Comparison of ENCODE assay signal across 8 cellular contexts in genomic region chr17:75845058-75845711, GRCh38. TPM values are rescaled to one million over a fixed set of nuclear protein-coding genes. Genes with fewer than 3 reads are reported as not detected.
DNase-seq lines count a peak whose midpoint lies in the region; ATAC-seq, FAIRE-seq and TF ChIP-seq lines count a peak whose summit lies in the region.

No MANE protein-coding gene starts in this region.

- peak overlapping the region; percentile 93 for H3K27ac Mint-ChIP-seq in Caco-2 (ENCODE audit: unreplicated experiment)

- peak overlapping the region; percentile 79 for H3K4me2 ChIP-seq in PC-9

- no peaks in the 10 kb centered on the region for H3K9me3 Mint-ChIP-seq in Caco-2 (ENCODE audit: unreplicated experiment)

- H3K27me3 ChIP-seq in Caco-2 (replicated peaks; ENCODE audit: control insufficient read depth, insufficient read depth, low read length) (no peaks in the 10 kb centered on the region), PC-9 (ENCODE audit: insufficient read depth, low read depth) (no peaks in the 10 kb centered on the region), pancreas (no peaks in the 10 kb centered on the region)

- no TSS peak for BruUV-seq in Caco-2 (replicated peaks; lab: Mats Ljungman, UMichigan)
- TSS peak; percentile 65 for BruUV-seq in PC-9 (replicated peaks; lab: Mats Ljungman, UMichigan)

- H3K4me1 ChIP-seq in Caco-2, result peaks cover 41% of the 10 kb centered on the region
- H3K4me1 ChIP-seq in PC-9 (replicated peaks; ENCODE audit: insufficient read depth), result peaks cover 51% of the 10 kb centered on the region
- peaks cover 45 to 51% (median 50%) of the 10 kb centered on the region in 3 donors for H3K4me1 ChIP-seq in pancreas

- intact Hi-C loops in Caco-2 (cut with micrococcal nuclease; ENCODE audit: unreplicated experiment) (no loop called here), PC-9 (cut with micrococcal nuclease; ENCODE audit: unreplicated experiment) (loop anchor here (1.0 to 5.0 kb wide), 5 partner anchors 10 to 137 kb away; partner anchors contain the start of genes TRIM47, UNK and WBP2), pancreas (cut with DNase I) (no loop called here)

- H3F3A ChIP-seq in PC-9 (ENCODE audit: insufficient read depth, low read depth), result peaks cover 30% of the 10 kb centered on the region

- no peaks in the 10 kb centered on the region for H3K9me2 ChIP-seq in PC-9 (ENCODE audit: insufficient read depth)

- no peak overlapping the region for H2AFZ ChIP-seq in PC-9

- peaks cover 26% of the 10 kb centered on the region for H3K4me1 Mint-ChIP-seq in Caco-2 (ENCODE audit: low read depth, unreplicated experiment)

- H3K27ac ChIP-seq in PC-9 (peak overlapping the region; percentile 96), pancreas (peak overlapping the region; percentile 89 to 95 (median 92))

- no peaks in the 10 kb centered on the region for H3K79me2 ChIP-seq in PC-9 (ENCODE audit: low read depth)

- ATAC-seq in GM19328 (IDR thresholded peaks at IDR 0.05; ENCODE audit: unreplicated experiment), result peak; percentile 68
- ATAC-seq in HG03457 (IDR thresholded peaks at IDR 0.05; ENCODE audit: unreplicated experiment), result peak; percentile 55
- ATAC-seq in pancreas, result peak; percentile 74 to 81 (median 79)

- H3K4me3 ChIP-seq in Caco-2 (ENCODE audit: low read depth, low read length) (no peak overlapping the region), PC-9 (peak overlapping the region; percentile 40; the same call in 1 of the 2 replicates), pancreas (peak overlapping the region in 1 of 4 donors; percentile 33)

- POLR2A ChIA-PET in Caco-2 (lab: Charles Lee) (interaction anchor here (2.5 to 3.7 kb wide), 2 partner anchors 10 to 65 kb away, joined by 15 to 30 read pairs; partner anchors contain the start of gene WBP2), PC-9 (lab: Charles Lee; ENCODE audit: unreplicated experiment) (interaction anchor here (0.5 to 2.4 kb wide), 14 partner anchors 10 to 510 kb away, joined by 3 to 24 read pairs (median 6); partner anchors contain the start of gene WBP2)

- no peak for FAIRE-seq in pancreas (lab: Jason Lieb, UNC)

- H3K9me3 ChIP-seq in Caco-2, result no peaks in the 10 kb centered on the region
- H3K9me3 ChIP-seq in PC-9 (ENCODE audit: insufficient read depth, low read depth), result no peaks in the 10 kb centered on the region
- no peaks in the 10 kb centered on the region for H3K9me3 ChIP-seq in pancreas

- peaks cover 27% of the 10 kb centered on the region for H3K36me3 Mint-ChIP-seq in Caco-2 (ENCODE audit: insufficient read depth, unreplicated experiment)

- H3K36me3 ChIP-seq in Caco-2 (ENCODE audit: control insufficient read depth, insufficient read depth, low read length) (peaks cover 8% of the 10 kb centered on the region), PC-9 (ENCODE audit: low read depth) (peaks cover 15% of the 10 kb centered on the region; the same call in 1 of the 2 replicates), pancreas (peaks cover 0 to 33% (median 9%) of the 10 kb centered on the region in 3 donors)

- CTCF ChIA-PET in Caco-2 (lab: Charles Lee), result interaction anchor here (0.5 to 2.8 kb wide), 7 partner anchors 10 to 166 kb away, joined by 3 to 34 read pairs (median 4); partner anchors contain the start of gene WBP2
- CTCF ChIA-PET in PC-9 (lab: Charles Lee), result interaction anchor here (0.6 to 1.9 kb wide), 9 partner anchors 10 to 80 kb away, joined by 3 to 17 read pairs (median 5); partner anchors contain the start of genes GALK1, TRIM65 and WBP2

- H4K20me1 ChIP-seq in PC-9 (ENCODE audit: insufficient read depth), result no peaks in the 10 kb centered on the region

- H3K4me3 Mint-ChIP-seq in Caco-2 (ENCODE audit: unreplicated experiment), result no peak overlapping the region

- peak; percentile 85 to 89 for DNase-seq in Caco-2
- peak; percentile 89 to 93 for DNase-seq in PC-9
- DNase-seq in activated naive CD4-positive, alpha-beta T cell treated with Interleukin-2 at 50 U/mL for 16 hours, result peak; percentile 69
- DNase-seq in globus pallidus (ENCODE audit: low spot score), result peak; percentile 65
- DNase-seq in pancreas, result peak; percentile 91 to 98 (median 96)
- no peak for DNase-seq in COLO829 (ENCODE audit: low spot score)

- TF ChIP-seq CTCF in Caco-2 (IDR thresholded peaks at IDR 0.05; ENCODE audit: insufficient read depth in 1 of 2, low read depth in 1 of 2, low read length in 1 of 2, severe bottlenecking in 1 of 2, unreplicated experiment in 1 of 2) (peak; percentile 72 to 86), PC-9 (conservative IDR thresholded peaks at IDR 0.05) (peak; percentile 92), pancreas (IDR thresholded peaks at IDR 0.05) (peak; percentile 86 to 95 (median 92))

- WGBS in pancreas, 2 donors, result 12 to 16% methylated on average over 21 of the region's 21 CpGs

- H3K27me3 Mint-ChIP-seq in Caco-2 (ENCODE audit: insufficient read depth, unreplicated experiment), result no peaks in the 10 kb centered on the region

RNA-seq across cellular contexts. Expression of gene UNC13D, which starts 1.0 kb away (rescaled TPM):
- total RNA-seq in Caco-2 (2022) (5.5 and 9.0 TPM in 2 replicates), PC-9 (2021) (94.4 and 108 TPM in 2 replicates), pancreas (10 to 100 TPM in 3 of 6 donors, 1 to 10 TPM in 3; 4.7 to 23.6 (median 10.0) TPM)
- polyA plus RNA-seq in pancreas, result 10 to 100 TPM; 17.9 to 29.0 TPM

RNA-seq across cellular contexts. Expression of gene WBP2, which starts 9.9 kb away (rescaled TPM):
- total RNA-seq in Caco-2 (2022) (66.6 and 72.3 TPM in 2 replicates), PC-9 (2021) (114 and 159 TPM in 2 replicates), pancreas (10 to 100 TPM; 56.0 to 83.5 (median 62.9) TPM)
- polyA plus RNA-seq in pancreas, result 100 to 1,000 TPM in 1 of 2 donors, 10 to 100 TPM in 1; 95.0 to 106 TPM

RNA-seq across cellular contexts. Expression of gene TRIM47, which starts 33.2 kb away (rescaled TPM):
- total RNA-seq in Caco-2 (2022) (2.0 and 2.5 TPM in 2 replicates), PC-9 (2021) (46.1 and 48.3 TPM in 2 replicates), pancreas (10 to 100 TPM in 4 of 6 donors, 1 to 10 TPM in 2; 4.2 to 58.2 (median 17.6) TPM)
- polyA plus RNA-seq in pancreas, result 10 to 100 TPM; 34.1 to 35.9 TPM

RNA-seq across cellular contexts. Expression of gene TRIM65, which starts 51.6 kb away (rescaled TPM):
- 23.1 and 25.2 TPM in 2 replicates for total RNA-seq in Caco-2 (2022)
- total RNA-seq in PC-9 (2021), result 21.1 and 27.1 TPM in 2 replicates
- 10 to 100 TPM in 3 of 6 donors, 1 to 10 TPM in 3; 8.2 to 13.1 (median 10.3) TPM for total RNA-seq in pancreas
- 10 to 100 TPM in 1 of 2 donors, 1 to 10 TPM in 1; 9.8 to 12.5 TPM for polyA plus RNA-seq in pancreas

RNA-seq across cellular contexts. Expression of gene MRPL38, which starts 59.5 kb away (rescaled TPM):
- total RNA-seq in Caco-2 (2022) (157 and 163 TPM in 2 replicates), PC-9 (2021) (127 and 136 TPM in 2 replicates), pancreas (10 to 100 TPM; 40.6 to 59.9 (median 45.9) TPM)
- polyA plus RNA-seq in pancreas, result 10 to 100 TPM; 95.3 to 95.8 TPM
